ENCODE assay signal across 8 cellular contexts in the genomic region with DNA sequence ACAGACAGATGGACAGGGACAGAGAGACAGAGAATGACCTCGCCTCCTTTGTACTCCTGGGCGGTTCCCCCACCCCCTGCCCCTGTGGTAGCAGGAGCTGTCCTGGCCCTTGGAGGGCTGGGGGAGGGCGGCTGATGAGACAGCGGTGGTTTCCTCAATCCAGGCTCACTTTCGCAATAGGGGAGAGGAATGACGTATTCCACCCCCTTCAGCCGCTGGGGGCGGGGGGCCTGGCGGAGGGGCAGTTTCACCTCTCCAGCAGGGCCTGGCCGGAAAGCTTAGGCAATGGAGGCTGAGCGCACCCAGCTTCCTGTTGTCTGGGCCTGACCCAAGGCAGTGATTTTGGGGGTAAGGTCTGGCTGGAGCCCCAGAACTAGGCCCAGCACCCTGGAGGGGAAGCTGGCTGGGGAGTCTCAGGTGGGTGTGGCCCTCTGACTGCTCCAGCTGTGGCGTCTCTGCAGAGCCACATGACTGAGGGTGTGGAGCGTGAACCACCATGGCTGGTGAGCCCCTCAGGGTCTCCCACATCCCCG. TPM values are rescaled to one million over a fixed set of nuclear protein-coding genes. Genes with fewer than 3 reads are reported as not detected.
A peak's percentile ranks its signal among the peaks of the same experiment; 100 is the strongest.
DNase-seq lines count a peak whose midpoint lies in the region; ATAC-seq lines count a peak whose summit lies in the region.

No MANE protein-coding gene starts in this region.

- POLR2A ChIA-PET in activated CD4-positive, alpha-beta T cell treated with anti-CD3 and anti-CD28 coated beads for 36 hours (lab: Charles Lee) = interaction anchor here (0.6 to 7.9 kb wide), 10 partner anchors 17 to 820 kb away, joined by 3 to 86 read pairs (median 4); a partner anchor contains a TSS

- peak overlapping the region in 1 of 2 experiments; percentile 39 for H3K4me3 ChIP-seq in mesenchymal stem cell (ENCODE audit: insufficient read depth in 1 of 2, low read depth in 1 of 2, low read length in 2 of 2)

- H3K4me1 ChIP-seq in mesenchymal stem cell (ENCODE audit: control insufficient read depth, insufficient read depth, low read depth, low read length) = peaks cover 47% of the 10 kb centered on the region

- peak overlapping the region; percentile 93 for H4K8ac ChIP-seq in mesenchymal stem cell (ENCODE audit: low read length)

- H3K27me3 ChIP-seq in mesenchymal stem cell (ENCODE audit: control insufficient read depth in 1 of 2, insufficient read depth in 1 of 2, low read length in 2 of 2) = peaks cover 0 to 2% of the 10 kb centered on the region in 2 experiments

- peak overlapping the region; percentile 21 for H2AFZ ChIP-seq in mesenchymal stem cell (ENCODE audit: low read depth, low read length)

- peak overlapping the region; percentile 94 for H3K4me3 Mint-ChIP-seq in activated CD4-positive, alpha-beta T cell treated with anti-CD3 and anti-CD28 coated beads for 36 hours

- peak overlapping the region; percentile 59 for H2AK5ac ChIP-seq in mesenchymal stem cell (ENCODE audit: low read length, severe bottlenecking)

- CTCF ChIA-PET in activated CD4-positive, alpha-beta T cell treated with anti-CD3 and anti-CD28 coated beads for 36 hours (lab: Charles Lee) = interaction anchor here (0.5 to 12.8 kb wide), 9 partner anchors 10 to 742 kb away, joined by 3 to 334 read pairs (median 10); a partner anchor contains a TSS

- H2BK15ac ChIP-seq in mesenchymal stem cell (ENCODE audit: low read depth, poor library complexity, severe bottlenecking) = peak overlapping the region; percentile 82

- H2BK5ac ChIP-seq in mesenchymal stem cell (ENCODE audit: low read depth, low read length, poor library complexity, severe bottlenecking) = no peak overlapping the region

- H3K14ac ChIP-seq in mesenchymal stem cell (ENCODE audit: low read length in 2 of 2) = no peak overlapping the region

- peaks cover 39% of the 10 kb centered on the region for H3K36me3 Mint-ChIP-seq in activated CD4-positive, alpha-beta T cell treated with anti-CD3 and anti-CD28 coated beads for 36 hours (ENCODE audit: low read depth)

- H3K27ac ChIP-seq in KOPT-K1 (ENCODE audit: low read depth, low read length, poor library complexity, severe bottlenecking) = peak overlapping the region; percentile 98
- no peak overlapping the region for H3K27ac ChIP-seq in mesenchymal stem cell (ENCODE audit: low read length, poor library complexity, severe bottlenecking)

- H3K9ac ChIP-seq in mesenchymal stem cell (ENCODE audit: low read length) = peak overlapping the region; percentile 73

- H3K27me3 Mint-ChIP-seq in activated CD4-positive, alpha-beta T cell treated with anti-CD3 and anti-CD28 coated beads for 36 hours = no peaks in the 10 kb centered on the region

- 13% methylated on average over 12 of the region's 14 CpGs for WGBS in mesenchymal stem cell

- H3K23ac ChIP-seq in mesenchymal stem cell (ENCODE audit: low read length in 2 of 2) = no peak overlapping the region

- H3K79me1 ChIP-seq in mesenchymal stem cell (replicated peaks; ENCODE audit: low read length, poor library complexity, severe bottlenecking) = no peaks in the 10 kb centered on the region

- H3K36me3 ChIP-seq in KOPT-K1 (ENCODE audit: insufficient read depth, low read length) (peaks cover 31% of the 10 kb centered on the region), mesenchymal stem cell (ENCODE audit: control insufficient read depth in 1 of 2, insufficient read depth in 2 of 2, low read depth in 1 of 2, low read length in 2 of 2) (no peaks in the 10 kb centered on the region)

- no peak overlapping the region for H3K4me2 ChIP-seq in mesenchymal stem cell (ENCODE audit: low read length, poor library complexity, severe bottlenecking)

- peak overlapping the region in 1 of 2 experiments; percentile 78 for H3K4ac ChIP-seq in mesenchymal stem cell (ENCODE audit: low read depth in 1 of 2, low read length in 2 of 2)

- peaks cover 83% of the 10 kb centered on the region for H3K4me1 Mint-ChIP-seq in activated CD4-positive, alpha-beta T cell treated with anti-CD3 and anti-CD28 coated beads for 36 hours

- peak; percentile 37 for ATAC-seq in activated CD4-positive, alpha-beta T cell treated with anti-CD3 and anti-CD28 coated beads for 36 hours

- peak overlapping the region; percentile 52 to 85 for H3K18ac ChIP-seq in mesenchymal stem cell (ENCODE audit: low read depth in 1 of 2, low read length in 2 of 2)

- no peaks in the 10 kb centered on the region for H3K9me3 Mint-ChIP-seq in activated CD4-positive, alpha-beta T cell treated with anti-CD3 and anti-CD28 coated beads for 36 hours (ENCODE audit: low read depth)

- peak overlapping the region; percentile 100 for H3K27ac Mint-ChIP-seq in activated CD4-positive, alpha-beta T cell treated with anti-CD3 and anti-CD28 coated beads for 36 hours

- peak overlapping the region; percentile 91 for H4K91ac ChIP-seq in mesenchymal stem cell (ENCODE audit: low read length)

- DNase-seq in NCI-H1092 (lab: John Stamatoyannopoulos, UW) = peak; percentile 32
- DNase-seq in NCI-H1092 treated with DMSO at 0.1 percent for 48 hours (lab: John Stamatoyannopoulos, UW) = no peak
- DNase-seq in activated CD4-positive, alpha-beta T cell treated with anti-CD3 and anti-CD28 coated beads for 36 hours = peak; percentile 93
- DNase-seq in central memory CD4-positive, alpha-beta T cell = peak; percentile 87
- DNase-seq in mesenchymal stem cell = peak; percentile 93
- DNase-seq in stimulated activated CD8-positive, alpha-beta memory T cell treated with anti-CD3 and anti-CD28 coated beads, Interleukin-4, amount 100 ng/mL, for 4 hours (ENCODE audit: low read depth in 2 of 2, low spot score in 1 of 2) = peak; percentile 46 to 75
- no peak for DNase-seq in middle frontal gyrus (ENCODE audit: extremely low spot score, low spot score)

- H3K9me3 ChIP-seq in KOPT-K1 (ENCODE audit: insufficient read depth, low read length, poor library complexity, severe bottlenecking) (no peaks in the 10 kb centered on the region), mesenchymal stem cell (ENCODE audit: control insufficient read depth, low read length) (no peaks in the 10 kb centered on the region)

- H2BK120ac ChIP-seq in mesenchymal stem cell (ENCODE audit: low read depth, low read length) = peak overlapping the region; percentile 71

- peak overlapping the region; percentile 87 to 92 for H2BK12ac ChIP-seq in mesenchymal stem cell (ENCODE audit: low read length in 2 of 2)

- intact Hi-C loops in activated CD4-positive, alpha-beta T cell treated with anti-CD3 and anti-CD28 coated beads for 36 hours (cut with DNase I, micrococcal nuclease) = loop anchor here (1.0 to 5.0 kb wide), 6 partner anchors 18 to 963 kb away; a partner anchor contains a TSS

RNA-seq across cellular contexts. Expression of a gene that starts 7.4 kb away (rescaled TPM):
- total RNA-seq in activated CD4-positive, alpha-beta T cell treated with anti-CD3 and anti-CD28 coated beads for 36 hours = 100 to 1,000 TPM; 268 to 295 TPM
- polyA plus RNA-seq in mesenchymal stem cell (2013, experiment 1 of 2) = 0.97 TPM
- polyA plus RNA-seq in mesenchymal stem cell (2013, experiment 2 of 2) = 0.99 TPM

RNA-seq across cellular contexts. Expression of a gene that starts 32.8 kb away (rescaled TPM):
- under 1 TPM; 0.21 to 0.25 TPM for total RNA-seq in activated CD4-positive, alpha-beta T cell treated with anti-CD3 and anti-CD28 coated beads for 36 hours
- polyA plus RNA-seq in mesenchymal stem cell (2013, experiment 1 of 2) = not detected
- not detected for polyA plus RNA-seq in mesenchymal stem cell (2013, experiment 2 of 2)

Comparison
In these comparisons a context has a peak if more than half of its experiments do, and no peak if none do; other contexts are left out.
1. DNase-seq: peak in NCI-H1092 (single experiment), activated CD4-positive, alpha-beta T cell treated with anti-CD3 and anti-CD28 coated beads for 36 hours (single experiment), central memory CD4-positive, alpha-beta T cell (single experiment), mesenchymal stem cell (single experiment) and stimulated activated CD8-positive, alpha-beta memory T cell treated with anti-CD3 and anti-CD28 coated beads, Interleukin-4, amount 100 ng/mL, for 4 hours (2 of 2); none in NCI-H1092 treated with DMSO at 0.1 percent for 48 hours (single experiment) and middle frontal gyrus (single experiment).